In the genomic region with DNA sequence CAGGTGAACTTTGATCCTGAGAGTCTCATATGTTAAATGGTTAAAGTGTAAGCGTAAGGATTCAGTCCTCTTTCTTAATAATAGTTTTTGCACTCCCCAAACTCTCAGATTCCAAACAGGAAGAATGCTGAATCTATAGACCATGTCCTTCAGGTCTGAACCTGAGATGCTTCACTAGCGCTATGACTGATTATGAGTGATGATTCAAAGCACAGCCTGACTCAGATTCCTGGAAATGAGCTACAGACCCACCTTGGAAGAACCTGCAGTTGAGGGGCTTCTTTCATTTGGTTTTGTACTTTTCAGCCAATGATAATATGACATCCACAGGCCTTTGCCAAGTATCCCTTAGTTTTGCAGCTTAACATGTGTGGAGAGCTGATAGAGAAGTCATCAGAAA, we compare ENCODE assay signal across 13 cellular contexts. TPM values are rescaled to one million over a fixed set of nuclear protein-coding genes. Genes with fewer than 3 reads are reported as not detected.
DNase-seq lines count a peak whose midpoint lies in the region; ATAC-seq and TF ChIP-seq lines count a peak whose summit lies in the region.
"Had no signal": no experiment of that assay in that cellular context is flagged by ENCODE, and none has a peak within 500 bp of the region (broad histone marks: within the 10 kb centered on the region; RNA-seq: fewer than 3 reads in every experiment).

No MANE protein-coding gene starts in this region.

- CTCF ChIA-PET in PC-3 (lab: Charles Lee): no interaction called here

- H4K91ac ChIP-seq in trophoblast cell (ENCODE audit: low read depth, low read length): no peak overlapping the region

- no peak overlapping the region for H3K4ac ChIP-seq in trophoblast cell (ENCODE audit: low read depth, low read length)

- H3K79me1 ChIP-seq in trophoblast cell (ENCODE audit: low read length): no peaks in the 10 kb centered on the region

- no peak overlapping the region for H2BK5ac ChIP-seq in trophoblast cell (ENCODE audit: low read depth, low read length, poor library complexity)

- peaks cover 26% of the 10 kb centered on the region for H3K4me1 ChIP-seq in ACC112 (ENCODE audit: control insufficient read depth, insufficient read depth, low read length, unreplicated experiment)
- H3K4me1 ChIP-seq in PC-3 (ENCODE audit: insufficient read depth, low read length): peaks cover 6% of the 10 kb centered on the region; the same call in 1 of the 2 replicates
- H3K4me1 ChIP-seq in fibroblast of lung (ENCODE audit: control insufficient read depth, extremely low read depth, insufficient read depth, low read length): peaks cover 11% of the 10 kb centered on the region
- peaks cover 8% of the 10 kb centered on the region for H3K4me1 ChIP-seq in neural progenitor cell
- H3K4me1 ChIP-seq in trophoblast cell (ENCODE audit: control insufficient read depth in 1 of 2, insufficient read depth in 2 of 2, low read length in 2 of 2): no peaks in the 10 kb centered on the region

- H3K4me2 ChIP-seq in PC-3 (ENCODE audit: low read length) (no peak overlapping the region), fibroblast of lung (ENCODE audit: extremely low read depth, insufficient read depth, low read length) (peak overlapping the region; percentile 60), neural progenitor cell (peak overlapping the region; percentile 96), trophoblast cell (ENCODE audit: low read length) (no peak overlapping the region)
- H3K4me2 ChIP-seq: BLaER1 had no signal

- H3K27me3 Mint-ChIP-seq in neural progenitor cell (ENCODE audit: insufficient read depth, low read depth): peaks cover 8% of the 10 kb centered on the region

- H3K36me3 ChIP-seq in ACC112 (ENCODE audit: insufficient read depth, low read length) (no peaks in the 10 kb centered on the region), PC-3 (ENCODE audit: low read depth, low read length) (no peaks in the 10 kb centered on the region), fibroblast of lung (ENCODE audit: control insufficient read depth, insufficient read depth, low read length) (no peaks in the 10 kb centered on the region), neural progenitor cell (no peaks in the 10 kb centered on the region), trophoblast cell (ENCODE audit: control insufficient read depth in 1 of 2, insufficient read depth in 2 of 2, low read length in 2 of 2) (no peaks in the 10 kb centered on the region)
- H3K36me3 ChIP-seq: BLaER1 had no signal

- DNase-seq in PC-3: peak; percentile 30
- peak in 1 of 2 donors; percentile 54 for DNase-seq in fibroblast of lung (ENCODE audit: low read depth in 2 of 2)
- DNase-seq in neural progenitor cell (ENCODE audit: low spot score): no peak
- DNase-seq in SHP77 treated with DMSO at 0.1 percent for 48 hours (lab: John Stamatoyannopoulos, UW): no peak
- no peak for DNase-seq in trophoblast cell
- DNase-seq in SK-N-DZ (ENCODE audit: low spot score): no peak
- no peak for DNase-seq in NCI-H2171 treated with DMSO at 0.1 percent for 48 hours (lab: John Stamatoyannopoulos, UW)
- DNase-seq: hypothalamus; naive thymus-derived CD4-positive, alpha-beta T cell; stimulated activated CD4-positive, alpha-beta T cell treated with anti-CD3 and anti-CD28 coated beads, Interleukin-15, amount 100 ng/mL, for 24 hours; stimulated activated naive B cell treated with anti-CD40 and anti-IgM and Interleukin-4, amounts not matched to agents 10 μg/mL and 1 μg/mL and 100 μg/mL, for 72 hours had no signal

- peak overlapping the region; percentile 89 for H3K4me3 ChIP-seq in ACC112 (ENCODE audit: low read depth, low read length)
- H3K4me3 ChIP-seq in PC-3 (ENCODE audit: low read length): no peak overlapping the region
- H3K4me3 ChIP-seq in fibroblast of lung (replicated peaks in 1 of 4; ENCODE audit: control extremely low read depth in 1 of 4, insufficient read depth in 1 of 4, low read depth in 3 of 4, low read length in 4 of 4): peak overlapping the region in 2 of 4 experiments; percentile 62 to 76
- H3K4me3 ChIP-seq in neural progenitor cell: peak overlapping the region; percentile 78
- H3K4me3 ChIP-seq in trophoblast cell (ENCODE audit: low read depth, low read length): no peak overlapping the region
- H3K4me3 ChIP-seq: BLaER1 had no signal

- no peak overlapping the region for H2BK12ac ChIP-seq in trophoblast cell (ENCODE audit: low read length)

- intact Hi-C loops in PC-3 (cut with micrococcal nuclease): no loop called here

- H3K27ac Mint-ChIP-seq in neural progenitor cell: no peak overlapping the region
- H3K27ac Mint-ChIP-seq: naive thymus-derived CD4-positive, alpha-beta T cell; stimulated activated naive B cell treated with anti-CD40 and anti-IgM and Interleukin-4, amounts not matched to agents 10 μg/mL and 1 μg/mL and 100 μg/mL, for 72 hours had no signal

- H2AFZ ChIP-seq in ACC112 (ENCODE audit: low read length, unreplicated experiment) (no peak overlapping the region), PC-3 (ENCODE audit: low read length) (no peak overlapping the region), fibroblast of lung (ENCODE audit: low read length) (no peak overlapping the region), neural progenitor cell (replicated peaks) (no peak overlapping the region), trophoblast cell (ENCODE audit: insufficient read depth, low read length, poor library complexity) (no peak overlapping the region)

- no peak overlapping the region for H4K12ac ChIP-seq in trophoblast cell (ENCODE audit: low read depth, low read length)

- WGBS in trophoblast cell (ENCODE audit: extremely low coverage, insufficient coverage, insufficient read length): no CpG with 5 or more reads among the region's 2 CpGs

- TF ChIP-seq CTCF in PC-3 (conservative IDR thresholded peaks at IDR 0.05; ENCODE audit: low read depth, low read length) (no peak), fibroblast of lung (conservative IDR thresholded peaks at IDR 0.05 in 1 of 2, IDR thresholded peaks at IDR 0.05 in 1 of 2; ENCODE audit: low read depth in 1 of 2, low read length in 2 of 2) (no peak), neural progenitor cell (IDR thresholded peaks at IDR 0.05) (no peak)

- H3K23ac ChIP-seq in trophoblast cell (ENCODE audit: low read length): no peak overlapping the region

- no TSS peak for BruUV-seq in PC-3 (replicated peaks; lab: Mats Ljungman, UMichigan)

- H3K4me1 Mint-ChIP-seq in neural progenitor cell: no peaks in the 10 kb centered on the region
- H3K4me1 Mint-ChIP-seq: naive thymus-derived CD4-positive, alpha-beta T cell; stimulated activated naive B cell treated with anti-CD40 and anti-IgM and Interleukin-4, amounts not matched to agents 10 μg/mL and 1 μg/mL and 100 μg/mL, for 72 hours had no signal

- H3K36me3 Mint-ChIP-seq in neural progenitor cell: no peaks in the 10 kb centered on the region

- peak overlapping the region; percentile 93 for H3K4me3 Mint-ChIP-seq in neural progenitor cell
- H3K4me3 Mint-ChIP-seq: stimulated activated naive B cell treated with anti-CD40 and anti-IgM and Interleukin-4, amounts not matched to agents 10 μg/mL and 1 μg/mL and 100 μg/mL, for 72 hours had no signal

- H3K27me3 ChIP-seq in ACC112 (ENCODE audit: insufficient read depth, low read length): no peaks in the 10 kb centered on the region
- no peaks in the 10 kb centered on the region for H3K27me3 ChIP-seq in PC-3 (ENCODE audit: low read length)
- no peaks in the 10 kb centered on the region for H3K27me3 ChIP-seq in fibroblast of lung (ENCODE audit: control insufficient read depth, insufficient read depth, low read length)
- peaks cover 46% of the 10 kb centered on the region for H3K27me3 ChIP-seq in neural progenitor cell
- H3K27me3 ChIP-seq in trophoblast cell (ENCODE audit: insufficient read depth, low read length): no peaks in the 10 kb centered on the region
- H3K27me3 ChIP-seq: BLaER1 had no signal

- H3K9me2 ChIP-seq in PC-3 (replicated peaks; ENCODE audit: low read length): no peaks in the 10 kb centered on the region

- POLR2A ChIA-PET in PC-3 (lab: Charles Lee; ENCODE audit: unreplicated experiment): no interaction called here

- H4K8ac ChIP-seq in trophoblast cell (ENCODE audit: low read depth, low read length): no peak overlapping the region

- H2AK5ac ChIP-seq in trophoblast cell (ENCODE audit: low read length): no peak overlapping the region

- H3K9me3 Mint-ChIP-seq in neural progenitor cell: no peaks in the 10 kb centered on the region

- no peaks in the 10 kb centered on the region for H3F3A ChIP-seq in PC-3 (ENCODE audit: low read length, unreplicated experiment)
- H3F3A ChIP-seq in neural progenitor cell (ENCODE audit: low read depth): no peaks in the 10 kb centered on the region

- 0 out of 2 replicates have a peak, but pooled peaks have one; percentile 27 for ATAC-seq in PC-3
- ATAC-seq: naive thymus-derived CD4-positive, alpha-beta T cell; stimulated activated naive B cell treated with anti-CD40 and anti-IgM and Interleukin-4, amounts not matched to agents 10 μg/mL and 1 μg/mL and 100 μg/mL, for 72 hours had no signal

- no peak overlapping the region for H3K27ac ChIP-seq in ACC112 (ENCODE audit: low read depth, low read length)
- H3K27ac ChIP-seq in PC-3 (ENCODE audit: low read length): no peak overlapping the region
- H3K27ac ChIP-seq in fibroblast of lung (ENCODE audit: insufficient read depth, low read length): no peak overlapping the region
- H3K27ac ChIP-seq in neural progenitor cell: no peak overlapping the region
- no peak overlapping the region for H3K27ac ChIP-seq in trophoblast cell (ENCODE audit: low read depth, low read length)
- H3K27ac ChIP-seq: BLaER1 had no signal

- H3K79me2 ChIP-seq in ACC112 (ENCODE audit: control insufficient read depth, insufficient read depth, low read length, unreplicated experiment) (no peaks in the 10 kb centered on the region), PC-3 (ENCODE audit: low read length) (no peaks in the 10 kb centered on the region), fibroblast of lung (ENCODE audit: control insufficient read depth, insufficient read depth, low read length) (no peaks in the 10 kb centered on the region), neural progenitor cell (ENCODE audit: low read depth) (no peaks in the 10 kb centered on the region), trophoblast cell (ENCODE audit: control insufficient read depth, insufficient read depth, low read length, poor library complexity) (no peaks in the 10 kb centered on the region)

- no peak overlapping the region for H3K18ac ChIP-seq in trophoblast cell (ENCODE audit: low read length)

- no peak overlapping the region for H3K9ac ChIP-seq in PC-3 (ENCODE audit: low read length)
- no peak overlapping the region for H3K9ac ChIP-seq in fibroblast of lung (ENCODE audit: insufficient read depth, low read length)
- no peak overlapping the region for H3K9ac ChIP-seq in neural progenitor cell
- H3K9ac ChIP-seq in trophoblast cell (ENCODE audit: low read length): no peak overlapping the region
- H3K9ac ChIP-seq: BLaER1 had no signal

- H4K20me1 ChIP-seq in PC-3 (ENCODE audit: low read length) (no peaks in the 10 kb centered on the region), fibroblast of lung (ENCODE audit: control insufficient read depth, extremely low read depth, insufficient read depth, low read length) (no peaks in the 10 kb centered on the region), neural progenitor cell (ENCODE audit: low read depth) (no peaks in the 10 kb centered on the region)
- H4K20me1 ChIP-seq: BLaER1 had no signal

- H3K14ac ChIP-seq in trophoblast cell (ENCODE audit: low read length): no peak overlapping the region

- H2BK120ac ChIP-seq in trophoblast cell (ENCODE audit: insufficient read depth, low read length, poor library complexity): no peak overlapping the region

- H3K9me3 ChIP-seq in PC-3 (ENCODE audit: low read length) (no peaks in the 10 kb centered on the region), fibroblast of lung (ENCODE audit: control insufficient read depth, insufficient read depth, low read depth, low read length) (no peaks in the 10 kb centered on the region), neural progenitor cell (ENCODE audit: low read depth) (no peaks in the 10 kb centered on the region), trophoblast cell (ENCODE audit: insufficient read depth, low read depth, low read length) (no peaks in the 10 kb centered on the region)

RNA-seq across cellular contexts. Expression of a gene that starts 1.4 kb away (rescaled TPM):
- total RNA-seq in PC-3 (2014; rRNA removed) (2.1 and 2.4 TPM in 2 replicates), fibroblast of lung (0.77 and 2.0 TPM in 2 replicates), neural progenitor cell (ENCODE audit: low replicate concordance) (2.9 and 3.4 TPM in 2 replicates)
- polyA plus RNA-seq in fibroblast of lung: 1.4 and 9.5 TPM in 2 replicates
- polyA plus RNA-seq in fibroblast of lung (2012): 0.67 and 4.8 TPM in 2 replicates
- 3.1 and 7.0 TPM in 2 replicates for polyA minus RNA-seq in fibroblast of lung (ENCODE audit: low replicate concordance)
- 2.8 and 3.3 TPM in 2 replicates for polyA plus RNA-seq in trophoblast cell (2013)
- polyA plus RNA-seq in SK-N-DZ (2014; cell fraction: cytosol; rRNA removed): 0.16 and 0.59 TPM in 2 replicates
- 0.17 and 0.63 TPM in 2 replicates for polyA plus RNA-seq in SK-N-DZ (2014; cell fraction: nucleus; rRNA removed)
- total RNA-seq: naive thymus-derived CD4-positive, alpha-beta T cell had no signal
- polyA plus RNA-seq: naive thymus-derived CD4-positive, alpha-beta T cell had no signal

Comparison
In these comparisons a context has a peak if more than half of its experiments do, and no peak if none do; other contexts are left out.
1. H3K4me3 ChIP-seq: peak in ACC112 (single experiment) and neural progenitor cell (single experiment); none in PC-3 (single experiment) and trophoblast cell (single experiment).
2. H3K4me2 ChIP-seq: peak in fibroblast of lung (single experiment) and neural progenitor cell (single experiment); none in PC-3 (single experiment) and trophoblast cell (single experiment).